1 cellular context compared by ENCODE assay signal in genomic region chr1:211566431-211567025, GRCh38.
TF ChIP-seq lines count a peak whose summit lies in the region.

No MANE protein-coding gene starts in this region.

TF ChIP-seq in GM23338, 12 proteins besides CTCF, POLR2A, EP300 and RAD21 (continued from another document):
- no peak for TF ChIP-seq ZNF462 (CRISPR knock-in tag; IDR thresholded peaks at IDR 0.05)
